8 cellular contexts compared by ENCODE assay signal in genomic region chr7:76316984-76317781, GRCh38. TPM values are rescaled to one million over a fixed set of nuclear protein-coding genes. Genes with fewer than 3 reads are reported as not detected.
DNase-seq lines count a peak whose midpoint lies in the region; ATAC-seq and TF ChIP-seq lines count a peak whose summit lies in the region.

No MANE protein-coding gene starts in this region.

- H3K9me3 ChIP-seq in ascending aorta (no peaks in the 10 kb centered on the region), right lobe of liver (no peaks in the 10 kb centered on the region), thyroid gland (no peaks in the 10 kb centered on the region)

- H3K4me1 ChIP-seq in ascending aorta (peaks cover 13 to 26% of the 10 kb centered on the region in 2 donors), right lobe of liver (peaks cover 0 to 7% (median 3%) of the 10 kb centered on the region in 4 donors), thyroid gland (peaks cover 14 to 23% of the 10 kb centered on the region in 2 donors)

- H3K4me3 Mint-ChIP-seq in activated CD4-positive, alpha-beta T cell treated with anti-CD3 and anti-CD28 coated beads for 36 hours, result peak overlapping the region; percentile 76

- TF ChIP-seq CTCF in ascending aorta (IDR thresholded peaks at IDR 0.05), result no peak
- TF ChIP-seq CTCF in right lobe of liver (IDR thresholded peaks at IDR 0.05), result no peak
- no peak for TF ChIP-seq CTCF in thyroid gland (IDR thresholded peaks at IDR 0.05)

- no peak for TF ChIP-seq POLR2A in right lobe of liver (IDR thresholded peaks at IDR 0.05)
- no peak for TF ChIP-seq POLR2A in thyroid gland (IDR thresholded peaks at IDR 0.05)

- intact Hi-C loops in activated CD4-positive, alpha-beta T cell treated with anti-CD3 and anti-CD28 coated beads for 36 hours (cut with DNase I, micrococcal nuclease), result loop anchor here (5.0 kb wide), 2 partner anchors 270 to 440 kb away; partner anchors contain the start of genes MDH2 (in 1 of the 2), RHBDD2 (in 1 of the 2) and STYXL1 (in 1 of the 2)
- intact Hi-C loops in ascending aorta (cut with DNase I), result loop anchor here (5.0 to 10.0 kb wide), 3 partner anchors 35 to 322 kb away; partner anchors contain the start of genes MDH2, STYXL1 and TMEM120A
- intact Hi-C loops in right lobe of liver (cut with DNase I), result no loop called here
- intact Hi-C loops in thyroid gland (cut with DNase I), result loop anchor here (5.0 kb wide), 1 partner anchor 40 kb away; the partner anchor contains the start of gene YWHAG

- H3K27ac ChIP-seq in ascending aorta (peak overlapping the region; percentile 89 to 92), right lobe of liver (peak overlapping the region; percentile 91 to 96 (median 92)), thyroid gland (peak overlapping the region; percentile 95 to 100 (median 99))

- CTCF ChIA-PET in activated CD4-positive, alpha-beta T cell treated with anti-CD3 and anti-CD28 coated beads for 36 hours (lab: Charles Lee), result interaction anchor here (0.7 to 6.4 kb wide), 11 partner anchors 8 to 150 kb away, joined by 3 to 69 read pairs (median 5); partner anchors contain the start of genes HSPB1 and YWHAG

- ATAC-seq in activated CD4-positive, alpha-beta T cell treated with anti-CD3 and anti-CD28 coated beads for 36 hours, result no peak
- ATAC-seq in right lobe of liver (no peak), HG03139 (IDR thresholded peaks at IDR 0.05; ENCODE audit: unreplicated experiment) (no peak), HG03045 (IDR thresholded peaks at IDR 0.05; ENCODE audit: unreplicated experiment) (no peak)

- H3K4me3 ChIP-seq in ascending aorta, result peak overlapping the region; percentile 76 to 82
- H3K4me3 ChIP-seq in right lobe of liver, result peak overlapping the region; percentile 66 to 74 (median 70)
- H3K4me3 ChIP-seq in thyroid gland (replicated peaks in 1 of 3), result peak overlapping the region in 2 of 3 donors; percentile 24 to 74

- H3K27ac Mint-ChIP-seq in activated CD4-positive, alpha-beta T cell treated with anti-CD3 and anti-CD28 coated beads for 36 hours, result peak overlapping the region; percentile 94

- no peaks in the 10 kb centered on the region for H3K27me3 Mint-ChIP-seq in activated CD4-positive, alpha-beta T cell treated with anti-CD3 and anti-CD28 coated beads for 36 hours

- H3K27me3 ChIP-seq in ascending aorta, result no peaks in the 10 kb centered on the region
- H3K27me3 ChIP-seq in right lobe of liver, result no peaks in the 10 kb centered on the region
- H3K27me3 ChIP-seq in thyroid gland, result no peaks in the 10 kb centered on the region

- no peaks in the 10 kb centered on the region for H3K9me3 Mint-ChIP-seq in activated CD4-positive, alpha-beta T cell treated with anti-CD3 and anti-CD28 coated beads for 36 hours (ENCODE audit: low read depth)

- no peak for DNase-seq in activated CD4-positive, alpha-beta T cell treated with anti-CD3 and anti-CD28 coated beads for 36 hours
- no peak for DNase-seq in activated CD4-positive, alpha-beta T cell treated with anti-CD3 and anti-CD28 coated beads for 1 hour
- DNase-seq in ascending aorta (ENCODE audit: low spot score in 2 of 2), result no peak
- no peak for DNase-seq in right lobe of liver
- DNase-seq in thyroid gland, result no peak
- no peak for DNase-seq in SHP77 treated with DMSO at 0.1 percent for 48 hours (lab: John Stamatoyannopoulos, UW)

- POLR2A ChIA-PET in activated CD4-positive, alpha-beta T cell treated with anti-CD3 and anti-CD28 coated beads for 36 hours (lab: Charles Lee), result interaction anchor here (0.5 to 1.7 kb wide), 5 partner anchors 8 to 133 kb away, joined by 3 to 5 read pairs (median 3); no protein-coding TSS in a partner anchor

- peaks cover 2% of the 10 kb centered on the region for H3K36me3 Mint-ChIP-seq in activated CD4-positive, alpha-beta T cell treated with anti-CD3 and anti-CD28 coated beads for 36 hours (ENCODE audit: low read depth)

- H3K4me1 Mint-ChIP-seq in activated CD4-positive, alpha-beta T cell treated with anti-CD3 and anti-CD28 coated beads for 36 hours, result peaks cover 25% of the 10 kb centered on the region

- 65% methylated on average over 7 of the region's 14 CpGs for WGBS in right lobe of liver (ENCODE audit: insufficient coverage, low coverage, low lambda C conversion rate, missing lambda C conversion rate)
- WGBS in thyroid gland, 2 donors, result 62 to 76% methylated on average over 10 to 14 of the region's 14 CpGs

- H3K36me3 ChIP-seq in ascending aorta (no peaks in the 10 kb centered on the region), right lobe of liver (peaks cover 0 to 1% (median 0%) of the 10 kb centered on the region in 4 donors), thyroid gland (peaks cover 0 to 2% of the 10 kb centered on the region in 2 donors)

RNA-seq across cellular contexts. Expression of gene HSPB1, which starts 14.7 kb away (rescaled TPM):
- total RNA-seq in activated CD4-positive, alpha-beta T cell treated with anti-CD3 and anti-CD28 coated beads for 36 hours, result 100 to 1,000 TPM in 1 of 2 experiments, 10 to 100 TPM in 1; 71.1 to 127 TPM
- total RNA-seq in ascending aorta (3,584 TPM), right lobe of liver (100 to 1,000 TPM in 5 of 6 experiments, 10 to 100 TPM in 1; 64.4 to 275 (median 234) TPM), thyroid gland (100 to 1,000 TPM; 388 to 879 (median 551) TPM)

RNA-seq across cellular contexts. Expression of gene YWHAG, which starts 41.6 kb away (rescaled TPM):
- 100 to 1,000 TPM; 140 to 144 TPM for total RNA-seq in activated CD4-positive, alpha-beta T cell treated with anti-CD3 and anti-CD28 coated beads for 36 hours
- 83.0 TPM for total RNA-seq in ascending aorta
- total RNA-seq in right lobe of liver, result 10 to 100 TPM; 43.5 to 69.1 (median 58.4) TPM
- total RNA-seq in thyroid gland, result 10 to 100 TPM; 37.4 to 43.4 (median 41.4) TPM

Comparison
In these comparisons a context has a peak if more than half of its experiments do, and no peak if none do; other contexts are left out.
1. intact Hi-C loops: an anchor here in activated CD4-positive, alpha-beta T cell treated with anti-CD3 and anti-CD28 coated beads for 36 hours (5.0 kb wide), ascending aorta (5.0 to 10.0 kb wide) and thyroid gland (5.0 kb wide); none called in right lobe of liver.